Comparison of ENCODE assay signal across 28 cellular contexts in genomic region chr3:26579126-26579525, GRCh38. TPM values are rescaled to one million over a fixed set of nuclear protein-coding genes. Genes with fewer than 3 reads are reported as not detected.
"Had no signal": no experiment of that assay in that cellular context is flagged by ENCODE, and none has a peak within 500 bp of the region (broad histone marks: within the 10 kb centered on the region; RNA-seq: fewer than 3 reads in every experiment).

No MANE protein-coding gene starts in this region.

- H3K4me1 ChIP-seq: colonic mucosa, esophagus squamous epithelium, gastrocnemius medialis, heart right ventricle, left lung, lower lobe of right lung had no signal

- H3K36me3 ChIP-seq: colonic mucosa, esophagus squamous epithelium, gastrocnemius medialis, heart right ventricle, left lung, lower lobe of right lung had no signal

- H3K27me3 Mint-ChIP-seq: dendritic cell treated with granulocyte-macrophage colony-stimulating factor and Interleukin-4, amounts not matched to agents 40 ng/mL and 50 ng/mL, for 4 days; effector memory CD8-positive, alpha-beta T cell had no signal

- H3K9me3 ChIP-seq: colonic mucosa, esophagus squamous epithelium, gastrocnemius medialis, lower lobe of right lung had no signal

- H3K27me3 ChIP-seq: colonic mucosa, esophagus squamous epithelium, gastrocnemius medialis, heart right ventricle, left lung had no signal

- ATAC-seq: effector memory CD8-positive, alpha-beta T cell; esophagus mucosa; gastrocnemius medialis; heart right ventricle; left cardiac atrium; left lung; left ventricle myocardium superior; lower lobe of right lung had no signal

- DNase-seq: colonic mucosa; cortex of kidney; effector CD8-positive, alpha-beta T cell; effector memory CD8-positive, alpha-beta T cell; endodermal cell; erythroblast; esophagus squamous epithelium; foreskin fibroblast; foreskin melanocyte; gastrocnemius medialis; glutamatergic neuron; head of caudate nucleus; heart right ventricle; hippocampal formation; left cardiac atrium; left lung; left ventricle myocardium superior; lower lobe of right lung; mesenchymal stem cell; midbrain had no signal

- H3K9me3 Mint-ChIP-seq: endodermal cell had no signal

- H3K27ac Mint-ChIP-seq: dendritic cell treated with granulocyte-macrophage colony-stimulating factor and Interleukin-4, amounts not matched to agents 40 ng/mL and 50 ng/mL, for 4 days; effector memory CD8-positive, alpha-beta T cell; endodermal cell had no signal

- H3K4me3 ChIP-seq: colonic mucosa, esophagus squamous epithelium, gastrocnemius medialis, heart right ventricle, left lung, lower lobe of right lung had no signal

- H3K27ac ChIP-seq: colonic mucosa, epithelial cell of prostate, esophagus squamous epithelium, gastrocnemius medialis, heart right ventricle, left lung, lower lobe of right lung had no signal

- H3K4me3 Mint-ChIP-seq: dendritic cell treated with granulocyte-macrophage colony-stimulating factor and Interleukin-4, amounts not matched to agents 40 ng/mL and 50 ng/mL, for 4 days; effector memory CD8-positive, alpha-beta T cell; endodermal cell had no signal

RNA-seq across cellular contexts. Expression of gene LRRC3B, which starts 43.4 kb away (rescaled TPM):
- total RNA-seq: dermis microvascular lymphatic vessel endothelial cell, esophagus mucosa, glomerular endothelial cell, kidney epithelial cell, left lung, lung microvascular endothelial cell had no signal
- polyA plus RNA-seq: keratinocyte had no signal
